In genomic region chrX:20159811-20160385, GRCh38 we compare ENCODE assay signal across 24 cellular contexts. TPM values are rescaled to one million over a fixed set of nuclear protein-coding genes. Genes with fewer than 3 reads are reported as not detected.
DNase-seq lines count a peak whose midpoint lies in the region; ATAC-seq and TF ChIP-seq lines count a peak whose summit lies in the region.
"Had no signal": no experiment of that assay in that cellular context is flagged by ENCODE, and none has a peak within 500 bp of the region (broad histone marks: within the 10 kb centered on the region; RNA-seq: fewer than 3 reads in every experiment).

No MANE protein-coding gene starts in this region.

- in situ Hi-C loops in SK-MEL-5 (cut with HindIII; ENCODE audit: low pct_unique_long_range_greater_than_20kb, low sequenced_read_pairs): no loop called here

- H3K27me3 ChIP-seq in SK-N-SH (ENCODE audit: insufficient read depth) (peaks cover 5% of the 10 kb centered on the region; the same call in 1 of the 2 replicates), ovary (no peaks in the 10 kb centered on the region)
- H3K27me3 ChIP-seq: BLaER1 treated with 17β-estradiol and CSF1 and Interleukin-3, amounts not matched to agents 10 nM and 100 nM had no signal

- no peaks in the 10 kb centered on the region for H3F3A ChIP-seq in SK-N-SH (replicated peaks; ENCODE audit: insufficient read depth)

- no peaks in the 10 kb centered on the region for H3K79me2 ChIP-seq in SK-N-SH (ENCODE audit: insufficient read depth)

- TF ChIP-seq EP300 in SK-N-SH (IDR thresholded peaks at IDR 0.05; ENCODE audit: borderline replicate concordance in 1 of 2, low read depth in 1 of 2, low read length in 1 of 2) (no peak), ovary (IDR thresholded peaks at IDR 0.05) (no peak)

- intact Hi-C loops in ovary (cut with DNase I): no loop called here

- TF ChIP-seq CTCF in SK-N-SH (IDR thresholded peaks at IDR 0.05): no peak
- no peak for TF ChIP-seq CTCF in epithelial cell of esophagus (IDR thresholded peaks at IDR 0.05; ENCODE audit: insufficient read depth, low read depth, low read length, missing control alignments)
- no peak for TF ChIP-seq CTCF in ovary (IDR thresholded peaks at IDR 0.05)

- DNase-seq in SK-N-SH: peak; percentile 32
- DNase-seq in AG08396 (ENCODE audit: low spot score): peak; percentile 2
- DNase-seq in SK-MEL-5 (ENCODE audit: low read depth, low spot score): peak; percentile 49
- DNase-seq in epithelial cell of esophagus (ENCODE audit: low read depth): peak; percentile 16
- no peak for DNase-seq in NCI-H69 (lab: John Stamatoyannopoulos, UW)
- DNase-seq in mesenteric fat pad (ENCODE audit: low spot score): no peak
- DNase-seq in ovary: no peak
- DNase-seq: ACHN; CD8-positive, alpha-beta memory T cell; DMS79; H9; KG1; NCI-H1105 treated with DMSO at 0.1 percent for 48 hours; NCI-H2029 treated with DMSO at 0.1 percent for 48 hours; NCI-H226; NCI-H510A treated with DMSO at 0.1 percent for 48 hours; NCI-H774; NK-92 treated with Interleukin-12 subunit alpha and Interleukin-12 subunit beta, amount 100 ng/mL, for 24 hours; SHP77 treated with DMSO at 0.1 percent for 48 hours had no signal

- CTCF ChIA-PET in SK-N-SH (lab: Yijun Ruan, JAX): interaction anchor here (0.6 kb wide), 1 partner anchor 1757 kb away, joined by 4 read pairs; no protein-coding TSS in a partner anchor

- H3K36me3 ChIP-seq in SK-N-SH (replicated peaks in 1 of 2; ENCODE audit: control insufficient read depth in 1 of 2, insufficient read depth in 2 of 2, low read length in 1 of 2) (peaks cover 13 to 39% of the 10 kb centered on the region in 2 experiments), ovary (no peaks in the 10 kb centered on the region)

- H3K9me3 ChIP-seq in SK-N-SH (no peaks in the 10 kb centered on the region), ovary (no peaks in the 10 kb centered on the region)
- H3K9me3 ChIP-seq: BLaER1 treated with 17β-estradiol and CSF1 and Interleukin-3, amounts not matched to agents 10 nM and 100 nM had no signal

- H3K4me1 ChIP-seq in SK-N-SH (ENCODE audit: control insufficient read depth in 1 of 2, insufficient read depth in 2 of 2, low read depth in 1 of 2, low read length in 1 of 2): peaks cover 0 to 3% of the 10 kb centered on the region in 2 experiments; a peak in 1 of 4 replicates
- no peaks in the 10 kb centered on the region for H3K4me1 ChIP-seq in ovary (ENCODE audit: insufficient read depth)
- H3K4me1 ChIP-seq: BLaER1 treated with 17β-estradiol and CSF1 and Interleukin-3, amounts not matched to agents 10 nM and 100 nM had no signal

- no peak overlapping the region for H3K4me3 ChIP-seq in SK-N-SH (ENCODE audit: low read depth in 2 of 2, low read length in 1 of 2)
- no peak overlapping the region for H3K4me3 ChIP-seq in epithelial cell of esophagus (ENCODE audit: low read length)
- H3K4me3 ChIP-seq in ovary: no peak overlapping the region
- H3K4me3 ChIP-seq: BLaER1 treated with 17β-estradiol and CSF1 and Interleukin-3, amounts not matched to agents 10 nM and 100 nM had no signal

- 56% methylated on average over 4 of the region's 4 CpGs for WGBS in SK-N-SH (ENCODE audit: low lambda C conversion rate)
- 68 to 78% (median 74%) methylated on average over 4 of the region's 4 CpGs for WGBS in ovary, 3 donors

- POLR2A ChIA-PET in SK-N-SH (lab: Yijun Ruan, JAX): no interaction called here

- H3K9me2 ChIP-seq in SK-N-SH: no peaks in the 10 kb centered on the region

- H4K20me1 ChIP-seq in SK-N-SH (ENCODE audit: insufficient read depth): no peaks in the 10 kb centered on the region
- H4K20me1 ChIP-seq: BLaER1 treated with 17β-estradiol and CSF1 and Interleukin-3, amounts not matched to agents 10 nM and 100 nM had no signal

- no peak overlapping the region for H3K9ac ChIP-seq in SK-N-SH
- H3K9ac ChIP-seq: BLaER1 treated with 17β-estradiol and CSF1 and Interleukin-3, amounts not matched to agents 10 nM and 100 nM had no signal

- H2AFZ ChIP-seq in SK-N-SH (ENCODE audit: low read depth): no peak overlapping the region

- no peak for TF ChIP-seq POLR2A in ovary (IDR thresholded peaks at IDR 0.05)

- ATAC-seq in SK-N-SH treated with all-trans-retinoic acid at 6 μM for 48 hours: no peak

- H3K27ac ChIP-seq in SK-N-SH (ENCODE audit: low read depth in 2 of 2, low read length in 1 of 2) (no peak overlapping the region; a peak in 1 of 4 replicates), ovary (no peak overlapping the region)
- H3K27ac ChIP-seq: 22Rv1; BLaER1 treated with 17β-estradiol and CSF1 and Interleukin-3, amounts not matched to agents 10 nM and 100 nM; RWPE1 had no signal

- H3K4me2 ChIP-seq in SK-N-SH: no peak overlapping the region
- H3K4me2 ChIP-seq: BLaER1 treated with 17β-estradiol and CSF1 and Interleukin-3, amounts not matched to agents 10 nM and 100 nM had no signal

- no peak for TF ChIP-seq RAD21 in SK-N-SH (IDR thresholded peaks at IDR 0.05; ENCODE audit: low read length)

TF ChIP-seq in SK-N-SH, 30 proteins besides CTCF, POLR2A, EP300 and RAD21:
- TF ChIP-seq GATA2 (CRISPR knock-in tag; IDR thresholded peaks at IDR 0.05) (peak; percentile 53; the same call in 1 of the 2 replicates), RXRA (IDR thresholded peaks at IDR 0.05; ENCODE audit: borderline replicate concordance, low read depth) (no peak)

TF ChIP-seq in SK-N-SH treated with all-trans-retinoic acid at 6 μM for 48 hours, 23 proteins besides CTCF, POLR2A, EP300 and RAD21 (continues in another document):
- TF ChIP-seq ZNF565 (CRISPR knock-in tag; conservative IDR thresholded peaks at IDR 0.05; ENCODE audit: low read depth) (no peak), TOX (CRISPR knock-in tag; IDR thresholded peaks at IDR 0.05; ENCODE audit: borderline replicate concordance) (no peak), PATZ1 (CRISPR knock-in tag; IDR thresholded peaks at IDR 0.05; ENCODE audit: borderline replicate concordance) (no peak), CSDC2 (CRISPR knock-in tag; IDR thresholded peaks at IDR 0.05) (no peak), ZFP30 (CRISPR knock-in tag; IDR thresholded peaks at IDR 0.05) (no peak), ESRRG (CRISPR knock-in tag; IDR thresholded peaks at IDR 0.05) (no peak), ZNF70 (CRISPR knock-in tag; IDR thresholded peaks at IDR 0.05) (no peak), ZFP3 (CRISPR knock-in tag; IDR thresholded peaks at IDR 0.05) (no peak), TCF4 (CRISPR knock-in tag; IDR thresholded peaks at IDR 0.05; ENCODE audit: borderline replicate concordance) (no peak), CSRNP3 (CRISPR knock-in tag; IDR thresholded peaks at IDR 0.05) (no peak)

RNA-seq across cellular contexts. Expression of gene EIF1AX, which starts 18.3 kb away (rescaled TPM):
- 18.2 and 21.6 TPM in 2 replicates for polyA plus RNA-seq in SK-N-SH (2012; rRNA removed)
- 27.6 and 45.1 TPM in 2 replicates for polyA plus RNA-seq in SK-N-SH (2012; cell fraction: cytosol; rRNA removed)
- polyA plus RNA-seq in SK-N-SH (2012; cell fraction: nucleus; rRNA removed): 10.7 and 17.6 TPM in 2 replicates
- total RNA-seq in SK-MEL-5 (2014; rRNA removed; shearing (Covaris generic)): 51.7 and 52.1 TPM in 2 replicates
- 49.4 and 51.6 TPM in 2 replicates for polyA plus RNA-seq in SK-MEL-5 (2015; cell fraction: cytosol; rRNA removed)
- polyA plus RNA-seq in SK-MEL-5 (2015; cell fraction: nucleus; rRNA removed): 38.1 and 38.8 TPM in 2 replicates
- total RNA-seq in mesenteric fat pad: 108 TPM
- 100 to 1,000 TPM in 5 of 7 donors, 10 to 100 TPM in 2; 67.1 to 151 (median 112) TPM for total RNA-seq in ovary
- polyA plus RNA-seq in ovary: 10 to 100 TPM; 52.8 to 54.6 TPM

RNA-seq across cellular contexts. Expression of gene MAP7D2, which starts 43.2 kb away (rescaled TPM):
- 1.0 and 2.7 TPM in 2 replicates for polyA plus RNA-seq in SK-N-SH (2012; rRNA removed)
- 2.1 and 2.4 TPM in 2 replicates for polyA plus RNA-seq in SK-N-SH (2012; cell fraction: cytosol; rRNA removed)
- 3.1 and 3.3 TPM in 2 replicates for polyA plus RNA-seq in SK-N-SH (2012; cell fraction: nucleus; rRNA removed)
- total RNA-seq in SK-MEL-5 (2014; rRNA removed; shearing (Covaris generic)): 1.9 and 3.5 TPM in 2 replicates
- polyA plus RNA-seq in SK-MEL-5 (2015; cell fraction: cytosol; rRNA removed): 1.6 and 2.0 TPM in 2 replicates
- 1.4 and 2.4 TPM in 2 replicates for polyA plus RNA-seq in SK-MEL-5 (2015; cell fraction: nucleus; rRNA removed)
- total RNA-seq in mesenteric fat pad: 0.29 TPM
- 1 to 10 TPM in 2 of 7 donors, under 1 TPM in 5; 0.12 to 1.3 (median 0.27) TPM for total RNA-seq in ovary
- 1 to 10 TPM in 1 of 2 donors, under 1 TPM in 1; 0.62 to 1.7 TPM for polyA plus RNA-seq in ovary
- total RNA-seq: HT1080 had no signal

Comparison
In these comparisons a context has a peak if more than half of its experiments do, and no peak if none do; other contexts are left out.
1. DNase-seq: peak in SK-N-SH (single experiment), AG08396 (single experiment), SK-MEL-5 (single experiment) and epithelial cell of esophagus (single experiment); none in NCI-H69 (single experiment), mesenteric fat pad (single experiment) and ovary (0 of 5).